ENCODE assay signal across 30 cellular contexts in the genomic region with DNA sequence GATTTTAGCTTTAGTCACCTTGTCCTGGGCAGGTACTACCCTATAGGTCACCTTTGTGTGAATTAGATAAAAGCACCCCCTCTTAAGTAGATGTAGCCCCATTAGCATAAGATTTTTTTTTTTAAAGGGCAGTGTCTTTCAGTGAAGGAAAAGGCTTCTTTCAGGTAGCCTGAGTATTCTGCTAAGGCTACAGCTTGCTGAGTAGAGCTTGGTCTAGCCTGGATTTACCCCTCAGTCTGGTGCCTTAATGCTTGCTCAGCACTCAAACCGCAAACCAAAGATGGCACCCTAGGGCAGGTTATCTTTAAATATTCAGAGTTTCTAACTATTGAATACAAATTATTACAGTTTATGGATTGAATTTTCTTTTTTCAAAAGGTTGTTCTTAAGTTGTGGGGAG.
"Had no signal": no experiment of that assay in that cellular context is flagged by ENCODE, and none has a peak within 500 bp of the region (broad histone marks: within the 10 kb centered on the region; RNA-seq: fewer than 3 reads in every experiment).

No MANE protein-coding gene starts in this region.

- H3K4me1 ChIP-seq: lower lobe of right lung, pancreas, prostate gland, suprapubic skin, tibial artery, upper lobe of right lung had no signal

- H3K4me3 ChIP-seq: heart right ventricle, hepatocyte, lower lobe of right lung, pancreas, prostate gland, skin epidermis, suprapubic skin, thoracic aorta, tibial artery, upper lobe of right lung had no signal

- FAIRE-seq: keratinocyte, pancreas had no signal

- DNase-seq: heart right ventricle; kidney glomerular epithelial cell; left cardiac atrium; left ventricle myocardium superior; lower lobe of right lung; mammary epithelial cell; mesendoderm; naive thymus-derived CD8-positive, alpha-beta T cell; nucleus accumbens; pancreas; posterior cingulate gyrus; retina; right cardiac atrium; stimulated activated CD4-positive, alpha-beta T cell treated with anti-CD3 and anti-CD28 coated beads, Interleukin-12 subunit alpha, Interleukin-12 subunit beta, amount 100 ng/mL, for 4 hours; stimulated activated CD4-positive, alpha-beta T cell treated with anti-CD3 and anti-CD28 coated beads, Interleukin-15, amount 100 ng/mL, for 24 hours; stimulated activated CD4-positive, alpha-beta T cell treated with anti-CD3 and anti-CD28 coated beads, Interleukin-2, amount 100 ng/mL, for 24 hours; stimulated activated CD4-positive, alpha-beta T cell treated with anti-CD3 and anti-CD28 coated beads, Interleukin-4, amount 100 ng/mL, for 1 hour; stimulated activated naive CD4-positive, alpha-beta T cell; tibial artery; trophoblast cell; upper lobe of right lung had no signal

- H3K9me3 Mint-ChIP-seq: stimulated activated naive CD8-positive, alpha-beta T cell treated with anti-CD3 and anti-CD28 coated beads, Interleukin-15, Interleukin-2, amounts not matched to agents 100 ng/mL and 50 ng/mL, for 24 hours had no signal

- H3K27ac Mint-ChIP-seq: stimulated activated naive CD8-positive, alpha-beta T cell treated with anti-CD3 and anti-CD28 coated beads, Interleukin-15, Interleukin-2, amounts not matched to agents 100 ng/mL and 50 ng/mL, for 24 hours had no signal

- H3K4me2 ChIP-seq: hepatocyte had no signal

- H3K4me3 Mint-ChIP-seq: naive thymus-derived CD8-positive, alpha-beta T cell; stimulated activated naive CD8-positive, alpha-beta T cell treated with anti-CD3 and anti-CD28 coated beads, Interleukin-15, Interleukin-2, amounts not matched to agents 100 ng/mL and 50 ng/mL, for 24 hours had no signal

- H3K27me3 ChIP-seq: heart right ventricle, hepatocyte, pancreas, suprapubic skin, tibial artery, upper lobe of right lung had no signal

- H3K27ac ChIP-seq: heart right ventricle, hepatocyte, lower lobe of right lung, pancreas, prostate gland, skin epidermis, suprapubic skin, thoracic aorta, tibial artery, upper lobe of right lung had no signal

- H3K27me3 Mint-ChIP-seq: naive thymus-derived CD8-positive, alpha-beta T cell; stimulated activated naive CD8-positive, alpha-beta T cell treated with anti-CD3 and anti-CD28 coated beads, Interleukin-15, Interleukin-2, amounts not matched to agents 100 ng/mL and 50 ng/mL, for 24 hours had no signal

- H3K9me3 ChIP-seq: lower lobe of right lung, pancreas, prostate gland, suprapubic skin, thoracic aorta, tibial artery, upper lobe of right lung had no signal

- H2AFZ ChIP-seq: hepatocyte had no signal

- ATAC-seq: heart right ventricle; left cardiac atrium; left lobe of liver; left ventricle myocardium superior; lower lobe of right lung; naive thymus-derived CD8-positive, alpha-beta T cell; pancreas; right cardiac atrium; sciatic nerve; upper lobe of right lung had no signal

- H3K79me2 ChIP-seq: hepatocyte had no signal

- H3K36me3 ChIP-seq: pancreas, prostate gland, thoracic aorta had no signal
